ENCODE assay signal across 25 cellular contexts in genomic region chr19:18781047-18781600, GRCh38. TPM values are rescaled to one million over a fixed set of nuclear protein-coding genes. Genes with fewer than 3 reads are reported as not detected.
"Had no signal": no experiment of that assay in that cellular context is flagged by ENCODE, and none has a peak within 500 bp of the region (broad histone marks: within the 10 kb centered on the region; RNA-seq: fewer than 3 reads in every experiment).

No MANE protein-coding gene starts in this region.

- FAIRE-seq: K562 had no signal

- H3K4me3 ChIP-seq: K562, SJSA1, SK-N-MC had no signal

- H3K9ac ChIP-seq: KMS-11 had no signal

- DNase-seq: Kasumi-1, MM.1S, NCI-H1092 treated with DMSO at 0.1 percent for 48 hours, NCI-H1436, NCI-H187, NCI-H2029, NCI-H2081 treated with DMSO at 0.1 percent for 48 hours, NCI-H2171, NCI-H226, NCI-H446, NCI-H510A, NCI-H524 treated with DMSO at 0.1 percent for 48 hours, NCI-H69, NCI-H774, PC-3, SIG-M5 had no signal

- H3K4me2 ChIP-seq: KMS-11 had no signal

- ATAC-seq: K562, Panc1, PC-3 had no signal

- H3K36me3 ChIP-seq: SJSA1 had no signal

- H3K9me3 ChIP-seq: SJSA1 had no signal

- H3K27me3 ChIP-seq: SJSA1 had no signal

- H3K27ac ChIP-seq: KMS-11, RWPE1, SJSA1, SK-N-MC had no signal

RNA-seq across cellular contexts. Expression of gene COMP, which starts 10.0 kb away (rescaled TPM):
- total RNA-seq: HT1080, M059J, SJSA1 had no signal
- polyA plus RNA-seq: IgD-negative memory B cell, K562 had no signal
